In the genomic region with DNA sequence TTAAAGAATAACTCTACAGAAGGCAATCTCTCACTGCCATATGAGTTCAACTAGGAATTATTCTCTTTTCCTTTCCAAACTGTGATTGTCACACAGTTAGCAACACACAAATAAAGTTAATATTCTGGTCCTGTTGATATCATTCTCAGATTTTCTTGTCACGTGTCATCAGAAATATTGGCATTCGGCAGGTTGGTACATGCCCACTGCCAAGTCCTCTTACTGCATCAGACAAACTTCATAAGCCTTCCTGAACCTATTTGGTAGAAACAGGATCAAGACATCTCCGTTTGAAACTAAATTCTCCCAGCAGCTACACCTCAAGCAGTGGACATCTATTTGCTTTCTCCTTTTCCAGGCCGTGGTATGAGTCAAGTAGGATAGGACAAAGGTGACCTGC, we compare ENCODE assay signal across 26 cellular contexts.
"Had no signal": no experiment of that assay in that cellular context is flagged by ENCODE, and none has a peak within 500 bp of the region (broad histone marks: within the 10 kb centered on the region; RNA-seq: fewer than 3 reads in every experiment).

No MANE protein-coding gene starts in this region.

- H3K36me3 ChIP-seq: gastrocnemius medialis, left ventricle myocardium inferior, pancreas, prostate gland, thoracic aorta, uterus had no signal

- H3K4me3 ChIP-seq: gastrocnemius medialis, left ventricle myocardium inferior, lung, pancreas, prostate gland, skin epidermis, thoracic aorta, uterus had no signal

- H3K27ac ChIP-seq: gastrocnemius medialis, left ventricle myocardium inferior, pancreas, prostate gland, skin epidermis, thoracic aorta, uterus had no signal

- H3K27me3 ChIP-seq: gastrocnemius medialis, pancreas, uterus had no signal

- H3K9me3 ChIP-seq: gastrocnemius medialis, left ventricle myocardium inferior, pancreas, prostate gland, thoracic aorta, uterus had no signal

- ATAC-seq: activated naive CD8-positive, alpha-beta T cell treated with anti-CD3 and anti-CD28 coated beads, Interleukin-2, amount 50 U/mL, for 24 hours; activated T-cell treated with anti-CD3 and anti-CD28 coated beads, Interleukin-2, amount 50 U/mL, for 4 hours; activated T-helper 17 cell treated with anti-CD3 and anti-CD28 coated beads, Interleukin-2, amount 50 U/mL, for 72 hours; gastrocnemius medialis; pancreas; sciatic nerve; stimulated activated naive CD8-positive, alpha-beta T cell treated with anti-CD3 and anti-CD28 coated beads, Interleukin-15, Interleukin-2, amounts not matched to agents 100 U/mL and 50 U/mL, for 24 hours had no signal

- H3K4me1 ChIP-seq: gastrocnemius medialis, left ventricle myocardium inferior, pancreas, prostate gland, uterus had no signal

- DNase-seq: activated CD4-positive, alpha-beta memory T cell treated with anti-CD3 and anti-CD28 coated beads, Interleukin-2, amount 10 ng/mL, durations not matched to agents 7 days and 5 days; activated CD4-positive, alpha-beta T cell treated with anti-CD3 and anti-CD28 coated beads for 1 hour; activated CD4-positive, alpha-beta T cell treated with anti-CD3 and anti-CD28 coated beads, Interleukin-2, amount 10 ng/mL, durations not matched to agents 7 days and 5 days; activated naive CD8-positive, alpha-beta T cell treated with anti-CD3 and anti-CD28 coated beads, Interleukin-2, amount 50 U/mL, for 24 hours; activated T-cell treated with anti-CD3 and anti-CD28 coated beads, Interleukin-2, amount 50 U/mL, for 4 hours; amygdala; dermis blood vessel endothelial cell; effector CD4-positive, alpha-beta T cell; gastrocnemius medialis; glutamatergic neuron; left ventricle myocardium inferior; nucleus accumbens; pancreas; retina; stimulated activated CD4-positive, alpha-beta T cell treated with anti-CD3 and anti-CD28 coated beads, Interleukin-12 subunit alpha, Interleukin-12 subunit beta, amount 100 ng/mL, for 4 hours; stimulated activated CD4-positive, alpha-beta T cell treated with anti-CD3 and anti-CD28 coated beads, Interleukin-4, amount 100 ng/mL, for 1 hour; stimulated activated naive CD8-positive, alpha-beta T cell treated with anti-CD3 and anti-CD28 coated beads, Interleukin-15, Interleukin-2, amounts not matched to agents 100 U/mL and 50 U/mL, for 24 hours; T-helper 2 cell; trophoblast cell; uterus had no signal
